Comparison of ENCODE assay signal across 16 cellular contexts in genomic region chr9:125524522-125524921, GRCh38.
DNase-seq lines count a peak whose midpoint lies in the region; FAIRE-seq and TF ChIP-seq lines count a peak whose summit lies in the region.
"Had no signal": no experiment of that assay in that cellular context is flagged by ENCODE, and none has a peak within 500 bp of the region (broad histone marks: within the 10 kb centered on the region; RNA-seq: fewer than 3 reads in every experiment).

No MANE protein-coding gene starts in this region.

- peaks cover 44% of the 10 kb centered on the region for H3K4me1 Mint-ChIP-seq in mesothelial cell of epicardium

- H3K9me1 ChIP-seq in endothelial cell of umbilical vein (replicated peaks; ENCODE audit: control insufficient read depth, extremely low read depth, insufficient read depth, low read length) = no peaks in the 10 kb centered on the region

- BruUV-seq in endothelial cell of umbilical vein (replicated peaks; lab: Mats Ljungman, UMichigan) = no TSS peak

- peaks cover 5% of the 10 kb centered on the region for H3K79me2 ChIP-seq in endothelial cell of umbilical vein (ENCODE audit: control insufficient read depth, insufficient read depth, low read length)

- POLR2A ChIA-PET in endothelial cell of umbilical vein (lab: Charles Lee) = interaction anchor here (1.2 kb wide), 1 partner anchor 10 kb away, joined by 5 read pairs; no protein-coding TSS in a partner anchor

- H3K4me2 ChIP-seq in endothelial cell of umbilical vein (ENCODE audit: insufficient read depth, low read length) = peak overlapping the region; percentile 31

- TF ChIP-seq CTCF in endothelial cell of umbilical vein (IDR thresholded peaks at IDR 0.05; ENCODE audit: extremely low read depth in 1 of 2, insufficient read depth in 1 of 2, low read depth in 1 of 2, low read length in 2 of 2) (no peak), mesothelial cell of epicardium (IDR thresholded peaks at IDR 0.05; ENCODE audit: unreplicated experiment) (no peak)

- no peaks in the 10 kb centered on the region for H3K9me3 Mint-ChIP-seq in mesothelial cell of epicardium
- H3K9me3 Mint-ChIP-seq: stimulated activated naive CD8-positive, alpha-beta T cell treated with anti-CD3 and anti-CD28 coated beads, Interleukin-15, amount 100 ng/mL, for 72 hours had no signal

- H2AFZ ChIP-seq in endothelial cell of umbilical vein (ENCODE audit: low read depth, low read length) = peak overlapping the region; percentile 32
- H2AFZ ChIP-seq: GM23248 had no signal

- peak overlapping the region; percentile 77 for H3K27ac Mint-ChIP-seq in mesothelial cell of epicardium

- no peak overlapping the region for H3K9ac ChIP-seq in endothelial cell of umbilical vein (replicated peaks; ENCODE audit: extremely low read depth, insufficient read depth, low read length)
- H3K9ac ChIP-seq: GM23248 had no signal

- peaks cover 1% of the 10 kb centered on the region for H3K36me3 Mint-ChIP-seq in mesothelial cell of epicardium

- peak; percentile 85 for FAIRE-seq in endothelial cell of umbilical vein (lab: Jason Lieb, UNC)
- FAIRE-seq: small intestine had no signal

- no peaks in the 10 kb centered on the region for H3K9me3 ChIP-seq in endothelial cell of umbilical vein (replicated peaks; ENCODE audit: control insufficient read depth, insufficient read depth, low read length)

- intact Hi-C loops in endothelial cell of umbilical vein (cut with micrococcal nuclease) = no loop called here

- CTCF ChIA-PET in endothelial cell of umbilical vein (lab: Charles Lee) = interaction anchor here (0.8 to 1.2 kb wide), 3 partner anchors 10 to 88 kb away, joined by 3 to 4 read pairs (median 3); no protein-coding TSS in a partner anchor

- no peaks in the 10 kb centered on the region for H3K27me3 ChIP-seq in endothelial cell of umbilical vein (ENCODE audit: control insufficient read depth in 2 of 2, insufficient read depth in 2 of 2, low read length in 2 of 2)
- H3K27me3 ChIP-seq: dorsolateral prefrontal cortex had no signal

- no peaks in the 10 kb centered on the region for H4K20me1 ChIP-seq in endothelial cell of umbilical vein (replicated peaks; ENCODE audit: control insufficient read depth, extremely low read depth, insufficient read depth, low read length)

- H3K4me1 ChIP-seq in endothelial cell of umbilical vein (ENCODE audit: control insufficient read depth, extremely low read depth, insufficient read depth, low read length) = peaks cover 52% of the 10 kb centered on the region

- peak overlapping the region; percentile 54 for H3K27ac ChIP-seq in endothelial cell of umbilical vein (ENCODE audit: insufficient read depth, low read depth, low read length)
- H3K27ac ChIP-seq: dorsolateral prefrontal cortex, GM23248 had no signal

- no peak overlapping the region for H3K4me3 ChIP-seq in endothelial cell of umbilical vein (replicated peaks in 1 of 3; ENCODE audit: insufficient read depth in 1 of 3, low read depth in 1 of 3, low read length in 3 of 3)
- H3K4me3 ChIP-seq: dorsolateral prefrontal cortex, GM23248 had no signal

- dilution Hi-C loops in endothelial cell of umbilical vein (cut with MboI; ENCODE audit: extremely low pct_ligation_motif_present, low sequenced_read_pairs) = no loop called here

- H3K4me3 Mint-ChIP-seq in mesothelial cell of epicardium = no peak overlapping the region
- H3K4me3 Mint-ChIP-seq: stimulated activated naive CD8-positive, alpha-beta T cell treated with anti-CD3 and anti-CD28 coated beads, Interleukin-15, amount 100 ng/mL, for 72 hours had no signal

- TF ChIP-seq POLR2A in endothelial cell of umbilical vein (IDR thresholded peaks at IDR 0.05; ENCODE audit: low read depth, low read length) = no peak

- H3K36me3 ChIP-seq in endothelial cell of umbilical vein (ENCODE audit: control insufficient read depth in 2 of 2, extremely low read depth in 1 of 2, insufficient read depth in 2 of 2, low read length in 2 of 2) = peaks cover 0 to 3% of the 10 kb centered on the region in 2 experiments

- H3K27me3 Mint-ChIP-seq in mesothelial cell of epicardium (ENCODE audit: low read depth) = no peaks in the 10 kb centered on the region
- H3K27me3 Mint-ChIP-seq: stimulated activated naive CD8-positive, alpha-beta T cell treated with anti-CD3 and anti-CD28 coated beads, Interleukin-15, amount 100 ng/mL, for 72 hours had no signal

- peak; percentile 50 for DNase-seq in EH (ENCODE audit: low read depth)
- DNase-seq in NCI-H69 (lab: John Stamatoyannopoulos, UW) = peak; percentile 59
- DNase-seq in endothelial cell of umbilical vein (ENCODE audit: low read depth, low spot score) = peak; percentile 80
- no peak for DNase-seq in mesothelial cell of epicardium (ENCODE audit: low spot score in 2 of 2, unreplicated experiment in 2 of 2)
- DNase-seq in cerebellar cortex (ENCODE audit: low spot score) = no peak
- DNase-seq in NCI-H128 (lab: John Stamatoyannopoulos, UW; ENCODE audit: unreplicated experiment) = no peak
- no peak for DNase-seq in stimulated activated CD4-positive, alpha-beta T cell treated with anti-CD3 and anti-CD28 coated beads, Interleukin-12 subunit alpha, Interleukin-12 subunit beta, amount 100 ng/mL, for 4 hours
- no peak for DNase-seq in SIG-M5 treated with dmso at 0.1 percent for 504 hours (lab: John Stamatoyannopoulos, UW; ENCODE audit: unreplicated experiment)
- DNase-seq: activated CD4-positive, alpha-beta T cell treated with anti-CD3 and anti-CD28 coated beads for 1 hour; activated T-cell treated with anti-CD3 and anti-CD28 coated beads for 4 hours; dorsolateral prefrontal cortex; GM23248; NCI-H1694; NCI-H510A; small intestine; stimulated activated naive CD8-positive, alpha-beta T cell treated with anti-CD3 and anti-CD28 coated beads, Interleukin-15, amount 100 ng/mL, for 72 hours had no signal

TF ChIP-seq in endothelial cell of umbilical vein, 7 proteins besides CTCF, POLR2A, EP300 and RAD21:
- TF ChIP-seq FOS (IDR thresholded peaks at IDR 0.05; ENCODE audit: borderline replicate concordance, insufficient read depth, low read length) (no peak), POLR2AphosphoS5 (IDR thresholded peaks at IDR 0.05; ENCODE audit: insufficient read depth, low read depth, low read length) (no peak), EZH2 (IDR thresholded peaks at IDR 0.05; ENCODE audit: borderline replicate concordance, low read depth, low read length, severe bottlenecking) (no peak), MYC (IDR thresholded peaks at IDR 0.05; ENCODE audit: low read depth, low read length) (no peak)

Comparison
In these comparisons a context has a peak if more than half of its experiments do, and no peak if none do; other contexts are left out.
1. DNase-seq: peak in EH (single experiment), NCI-H69 (single experiment) and endothelial cell of umbilical vein (single experiment); none in mesothelial cell of epicardium (0 of 2), cerebellar cortex (single experiment), NCI-H128 (single experiment), stimulated activated CD4-positive, alpha-beta T cell treated with anti-CD3 and anti-CD28 coated beads, Interleukin-12 subunit alpha, Interleukin-12 subunit beta, amount 100 ng/mL, for 4 hours (single experiment) and SIG-M5 treated with dmso at 0.1 percent for 504 hours (single experiment).